ENCODE assay signal across 19 cellular contexts in the genomic region with DNA sequence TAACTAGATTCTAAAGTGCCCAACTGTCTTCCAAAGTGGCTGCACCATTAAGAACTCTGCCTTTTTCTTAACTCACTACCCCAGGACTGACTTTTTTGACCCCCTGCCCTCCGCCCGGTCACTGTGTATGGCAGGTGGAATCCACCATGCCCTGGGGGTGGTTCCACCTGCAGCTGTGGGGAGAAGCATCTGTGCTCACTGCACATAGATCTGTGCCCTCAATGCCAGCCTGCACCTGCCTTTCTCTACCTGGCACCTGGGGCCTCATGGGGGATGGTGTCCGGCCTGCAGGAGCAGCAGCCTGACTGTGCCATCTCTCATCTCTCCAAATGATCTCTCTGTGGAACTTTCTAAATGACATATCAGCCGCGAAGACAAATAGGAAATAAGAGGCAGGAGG.
"Had no signal": no experiment of that assay in that cellular context is flagged by ENCODE, and none has a peak within 500 bp of the region (broad histone marks: within the 10 kb centered on the region; RNA-seq: fewer than 3 reads in every experiment).

No MANE protein-coding gene starts in this region.

- H3K27me3 ChIP-seq: MG63 had no signal

- H3K9me3 ChIP-seq: MG63, SJCRH30 had no signal

- H3K4me3 ChIP-seq: MG63, SJCRH30 had no signal

- H3K36me3 ChIP-seq: MG63, SJCRH30 had no signal

- H3K4me1 ChIP-seq: SJCRH30 had no signal

- DNase-seq: IMR-90; Karpas-422; KG1; MG63; NCI-H1092; NCI-H1417; NCI-H1436 treated with DMSO at 0.1 percent for 48 hours; NCI-H187; NCI-H2029; NCI-H2081 treated with DMSO at 0.1 percent for 48 hours; NCI-H2227 treated with DMSO at 0.1 percent for 48 hours; NCI-H446 treated with DMSO at 0.1 percent for 48 hours; NCI-H510A treated with DMSO at 0.1 percent for 48 hours; NCI-H526; NK-92 treated with Interleukin-12 subunit alpha and Interleukin-12 subunit beta, amount 100 ng/mL, for 24 hours; PC-3; SHP77 treated with DMSO at 0.1 percent for 48 hours; SJCRH30; T-helper 2 cell had no signal

- H3K27ac ChIP-seq: SJCRH30 had no signal
